In the genomic region with DNA sequence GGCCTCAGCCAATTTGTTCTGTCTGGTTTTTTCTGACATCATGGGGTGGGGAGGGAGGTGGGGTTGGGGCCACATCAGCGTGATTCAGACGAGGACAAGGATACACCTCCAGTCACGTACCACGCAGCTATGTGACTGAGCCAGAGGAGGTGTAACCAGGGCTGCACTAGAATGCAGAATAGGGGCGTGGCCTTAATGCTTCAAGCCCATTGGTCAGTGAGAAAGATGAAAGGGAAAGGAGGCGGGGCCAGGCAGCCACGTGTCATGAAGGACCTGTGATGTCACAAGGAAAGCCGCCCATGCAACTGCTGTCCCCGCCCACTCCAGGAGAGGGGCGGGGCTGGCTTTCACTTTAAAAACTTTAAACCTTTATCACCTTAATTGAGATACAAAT, we compare ENCODE assay signal across 16 cellular contexts. TPM values are rescaled to one million over a fixed set of nuclear protein-coding genes. Genes with fewer than 3 reads are reported as not detected.
A peak's percentile ranks its signal among the peaks of the same experiment; 100 is the strongest.
DNase-seq lines count a peak whose midpoint lies in the region; ATAC-seq, FAIRE-seq and TF ChIP-seq lines count a peak whose summit lies in the region.
"Had no signal": no experiment of that assay in that cellular context is flagged by ENCODE, and none has a peak within 500 bp of the region (broad histone marks: within the 10 kb centered on the region; RNA-seq: fewer than 3 reads in every experiment).

A gene with protein sequence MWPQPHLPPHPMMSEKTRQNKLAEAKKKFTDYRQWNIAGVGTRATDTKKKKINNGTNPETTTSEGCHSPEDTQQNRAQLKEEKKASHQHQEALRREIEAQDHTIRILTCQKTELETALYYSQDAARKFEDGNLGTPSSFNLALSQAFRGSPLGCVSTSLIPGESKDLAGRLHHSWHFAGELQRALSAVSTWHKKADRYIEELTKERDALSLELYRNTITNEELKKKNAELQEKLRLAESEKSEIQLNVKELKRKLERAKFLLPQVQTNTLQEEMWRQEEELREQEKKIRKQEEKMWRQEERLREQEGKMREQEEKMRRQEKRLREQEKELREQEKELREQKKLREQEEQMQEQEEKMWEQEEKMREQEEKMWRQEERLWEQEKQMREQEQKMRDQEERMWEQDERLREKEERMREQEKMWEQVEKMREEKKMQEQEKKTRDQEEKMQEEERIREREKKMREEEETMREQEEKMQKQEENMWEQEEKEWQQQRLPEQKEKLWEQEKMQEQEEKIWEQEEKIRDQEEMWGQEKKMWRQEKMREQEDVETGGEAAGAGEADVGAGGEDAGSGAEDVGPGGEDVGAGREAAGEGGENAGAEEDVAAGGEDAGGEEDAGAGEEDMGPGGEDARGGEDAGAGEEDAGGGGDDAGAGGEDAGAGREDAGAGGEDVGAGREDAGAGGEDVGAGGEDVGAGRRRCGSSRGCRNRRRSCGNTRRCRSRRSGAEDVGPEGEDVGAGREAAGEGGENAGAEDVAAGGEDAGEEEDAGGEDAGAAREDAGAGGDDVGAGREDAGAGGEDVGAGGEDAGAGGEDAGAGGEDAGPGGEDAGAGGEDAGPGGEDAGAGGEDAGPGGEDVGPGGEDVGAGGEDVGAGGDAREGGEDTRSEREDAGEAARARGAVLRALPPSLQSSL (minus strand): TSS at position 137 of the 394 bp plus-strand sequence. CDS start 62 bp downstream, at position 75.

- TF ChIP-seq RAD21 in HepG2 (CRISPR knock-in tag; IDR thresholded peaks at IDR 0.05) (no peak), HCT116 (IDR thresholded peaks at IDR 0.05; ENCODE audit: low read depth) (no peak)

- TF ChIP-seq CTCF in HepG2 (CRISPR knock-in tag; IDR thresholded peaks at IDR 0.05) (no peak), right lobe of liver (IDR thresholded peaks at IDR 0.05) (no peak), HCT116 (IDR thresholded peaks at IDR 0.05 in 2 of 3, conservative IDR thresholded peaks at IDR 0.05 in 1 of 3; ENCODE audit: borderline replicate concordance in 1 of 3, insufficient read depth in 1 of 3, low read depth in 2 of 3, low read length in 2 of 3) (no peak), RWPE1 (conservative IDR thresholded peaks at IDR 0.05; ENCODE audit: low read depth) (no peak), testis (IDR thresholded peaks at IDR 0.05) (no peak), GM10266 (IDR thresholded peaks at IDR 0.05; ENCODE audit: control insufficient read depth, insufficient read depth, low read depth, missing control alignments) (no peak)

- CTCF ChIA-PET in HepG2 (lab: Yijun Ruan, JAX; ENCODE audit: low intra/inter-chr PET ratio, low total read pairs): no interaction called here
- CTCF ChIA-PET in HCT116 (lab: Charles Lee): no interaction called here
- CTCF ChIA-PET in RWPE1 (lab: Yijun Ruan, JAX): no interaction called here

- TF ChIP-seq EP300 in HepG2 (IDR thresholded peaks at IDR 0.05; ENCODE audit: low read depth in 2 of 2, low read length in 2 of 2): no peak
- no peak for TF ChIP-seq EP300 in HepG2 (CRISPR knock-in tag; IDR thresholded peaks at IDR 0.05; ENCODE audit: borderline replicate concordance)

- no peak within 1 kb of the TSS for H3K9ac ChIP-seq in HepG2 (ENCODE audit: insufficient read depth, low read depth, low read length)
- H3K9ac ChIP-seq in HCT116 (ENCODE audit: low read length): no peak within 1 kb of the TSS

- POLR2A ChIA-PET in HepG2 (lab: Yijun Ruan, JAX): no interaction called here
- POLR2A ChIA-PET in HCT116 (lab: Charles Lee): no interaction called here
- POLR2A ChIA-PET in RWPE1 (lab: Yijun Ruan, JAX; ENCODE audit: low non-redundant PET): no interaction called here

- H3K79me2 ChIP-seq in HepG2 (ENCODE audit: insufficient read depth, low read length) (no peaks in the 10 kb centered on the region), HCT116 (ENCODE audit: insufficient read depth, low read length) (no peaks in the 10 kb centered on the region)

- no peak for FAIRE-seq in HepG2 (lab: Jason Lieb, UNC)
- FAIRE-seq: keratinocyte had no signal

- no peak within 1 kb of the TSS for H3K4me3 ChIP-seq in HepG2 (replicated peaks in 1 of 3; ENCODE audit: insufficient read depth in 1 of 3, low read depth in 2 of 3, low read length in 3 of 3)
- no peak within 1 kb of the TSS for H3K4me3 ChIP-seq in right lobe of liver
- no peak within 1 kb of the TSS for H3K4me3 ChIP-seq in HCT116 (replicated peaks in 1 of 2; ENCODE audit: low read depth in 1 of 2, low read length in 2 of 2)
- no peak within 1 kb of the TSS for H3K4me3 ChIP-seq in testis
- H3K4me3 ChIP-seq: coronary artery, HAP-1 had no signal

- in situ Hi-C loops in HepG2 (cut with HindIII; ENCODE audit: extremely low pct_ligation_motif_present, low pct_unique_long_range_greater_than_20kb): no loop called here

- no peaks in the 10 kb centered on the region for H3K9me2 ChIP-seq in HCT116 (ENCODE audit: insufficient read depth)

- H3K27me3 ChIP-seq in HepG2 (ENCODE audit: control insufficient read depth in 1 of 2, insufficient read depth in 2 of 2, low read length in 2 of 2) (peaks cover 0 to 6% of the 10 kb centered on the region in 2 experiments; a peak in 1 of 5 replicates), right lobe of liver (no peaks in the 10 kb centered on the region), HCT116 (ENCODE audit: insufficient read depth, low read length) (peaks cover 10% of the 10 kb centered on the region; the same call in 1 of the 2 replicates), testis (no peaks in the 10 kb centered on the region)

- TF ChIP-seq POLR2A in HepG2 (IDR thresholded peaks at IDR 0.05; ENCODE audit: insufficient read depth in 1 of 2, low read depth in 2 of 2, low read length in 2 of 2) (no peak), right lobe of liver (IDR thresholded peaks at IDR 0.05) (no peak), HCT116 (IDR thresholded peaks at IDR 0.05; ENCODE audit: borderline replicate concordance, extremely low read depth, insufficient read depth, insufficient read length) (no peak), testis (IDR thresholded peaks at IDR 0.05) (no peak)

- RAD21 ChIA-PET in HCT116 (lab: Charles Lee; ENCODE audit: low non-redundant PET in 1 of 2, low total read pairs in 2 of 2, uncharacterized antibody in 2 of 2, unreplicated experiment in 2 of 2): no interaction called here

- no peaks in the 10 kb centered on the region for H3K36me3 ChIP-seq in HepG2 (replicated peaks in 1 of 2; ENCODE audit: control insufficient read depth in 1 of 2, insufficient read depth in 2 of 2, low read length in 2 of 2)
- no peaks in the 10 kb centered on the region for H3K36me3 ChIP-seq in right lobe of liver
- no peaks in the 10 kb centered on the region for H3K36me3 ChIP-seq in HCT116 (ENCODE audit: control insufficient read depth in 1 of 2, insufficient read depth in 2 of 2, low read length in 2 of 2)
- H3K36me3 ChIP-seq in testis (ENCODE audit: low read depth, missing control alignments): no peaks in the 10 kb centered on the region
- H3K36me3 ChIP-seq: HAP-1 had no signal

- H2AFZ ChIP-seq in HepG2 (ENCODE audit: low read length) (no peak within 1 kb of the TSS), HCT116 (ENCODE audit: low read depth, low read length, poor library complexity, severe bottlenecking) (no peak within 1 kb of the TSS)

- intact Hi-C loops in HepG2 (cut with micrococcal nuclease; ENCODE audit: unreplicated experiment): no loop called here
- intact Hi-C loops in right lobe of liver (cut with DNase I): no loop called here
- intact Hi-C loops in HCT116 (cut with micrococcal nuclease): no loop called here
- intact Hi-C loops in testis (cut with DNase I; ENCODE audit: low total_unique reads): no loop called here

- BruUV-seq in HepG2 (replicated peaks; lab: Mats Ljungman, UMichigan): no TSS peak
- no TSS peak for BruUV-seq in HCT116 (replicated peaks; lab: Mats Ljungman, UMichigan)

- 41% methylated on average over 10 of the region's 10 CpGs for WGBS in HepG2 (ENCODE audit: low lambda C conversion rate)
- 64% methylated on average over 10 of the region's 10 CpGs for WGBS in right lobe of liver (ENCODE audit: insufficient coverage, low coverage, low lambda C conversion rate, missing lambda C conversion rate)
- 64 to 75% methylated on average over 10 of the region's 10 CpGs for WGBS in testis, 2 donors

- DNase-seq in HepG2 (ENCODE audit: low spot score) (no peak), right lobe of liver (no peak), HCT116 (ENCODE audit: low read depth, low spot score) (peak; percentile 77), RWPE1 (ENCODE audit: low spot score) (peak; percentile 19), testis (peak; percentile 74), NCI-H187 (lab: John Stamatoyannopoulos, UW) (no peak), GM10266 (ENCODE audit: extremely low spot score) (no peak), NCI-H1105 treated with DMSO at 0.1 percent for 48 hours (lab: John Stamatoyannopoulos, UW) (no peak)
- DNase-seq: mesenchymal stem cell, NCI-H2227 treated with DMSO at 0.1 percent for 48 hours had no signal

- ATAC-seq in HepG2 (peak; percentile 34), right lobe of liver (no peak), HCT116 (peak; percentile 81)

- H3K4me2 ChIP-seq in HepG2 (ENCODE audit: low read depth, low read length) (peak within 1 kb of the TSS; percentile 23; the same call in 1 of the 2 replicates), HCT116 (ENCODE audit: low read length) (peak within 1 kb of the TSS; percentile 29; the same call in 1 of the 2 replicates)

- H3K4me1 ChIP-seq in HepG2 (ENCODE audit: insufficient read depth, low read length) (peaks cover 15% of the 10 kb centered on the region), right lobe of liver (no peaks in the 10 kb centered on the region), HCT116 (ENCODE audit: control insufficient read depth in 1 of 2, insufficient read depth in 2 of 2, low read length in 2 of 2) (no peaks in the 10 kb centered on the region; a peak in 1 of 4 replicates), testis (no peaks in the 10 kb centered on the region)
- H3K4me1 ChIP-seq: HAP-1 had no signal

- H4K20me1 ChIP-seq in HepG2 (ENCODE audit: insufficient read depth, low read length) (no peaks in the 10 kb centered on the region), HCT116 (ENCODE audit: insufficient read depth) (no peaks in the 10 kb centered on the region)

- no peaks in the 10 kb centered on the region for H3K9me3 ChIP-seq in HepG2 (ENCODE audit: low read length)
- no peaks in the 10 kb centered on the region for H3K9me3 ChIP-seq in right lobe of liver
- H3K9me3 ChIP-seq in HCT116 (ENCODE audit: control insufficient read depth in 1 of 2, insufficient read depth in 1 of 2, low read depth in 1 of 2, low read length in 2 of 2): no peaks in the 10 kb centered on the region
- H3K9me3 ChIP-seq in testis: no peaks in the 10 kb centered on the region
- H3K9me3 ChIP-seq: HAP-1 had no signal

- H3K27ac ChIP-seq in HepG2 (ENCODE audit: extremely low read length, insufficient read depth, low read length) (no peak within 1 kb of the TSS), right lobe of liver (no peak within 1 kb of the TSS), HCT116 (ENCODE audit: low read depth, low read length) (no peak within 1 kb of the TSS), RWPE1 (no peak within 1 kb of the TSS), testis (no peak within 1 kb of the TSS)
- H3K27ac ChIP-seq: C4-2B, coronary artery, epithelial cell of prostate had no signal

RNA-seq across cellular contexts. Expression of the gene that starts here (rescaled TPM):
- not detected in 2 replicates for total RNA-seq in HepG2 (2016; rRNA removed; fragmentation: Illumina TruSeq; extraction: Trizol)
- not detected in 2 replicates for total RNA-seq in HepG2 (2016; cell fraction: cytosol; rRNA removed; fragmentation: Illumina TruSeq; extraction: Trizol; ENCODE audit: low read depth)
- not detected in 2 replicates for total RNA-seq in HepG2 (2016; cell fraction: insoluble cytoplasmic fraction; rRNA removed; fragmentation: Illumina TruSeq; extraction: Trizol)
- total RNA-seq in HepG2 (2016; cell fraction: membrane; rRNA removed; fragmentation: Illumina TruSeq; extraction: Trizol): not detected in 2 replicates
- total RNA-seq in HepG2 (2016; cell fraction: nucleus; rRNA removed; fragmentation: Illumina TruSeq; extraction: Trizol): not detected in 2 replicates
- polyA plus RNA-seq in HepG2 (2011; rRNA removed): not detected in 2 replicates
- polyA plus RNA-seq in HepG2 (2011; cell fraction: cytosol; rRNA removed): not detected in 2 replicates
- not detected in 2 replicates for polyA plus RNA-seq in HepG2 (2011; cell fraction: nucleus; rRNA removed)
- not detected in 2 replicates for polyA plus RNA-seq in HepG2 (2012)
- not detected in 2 replicates for polyA plus RNA-seq in HepG2 (2016; cell fraction: cytosol; fragmentation: Illumina TruSeq; extraction: Trizol; ENCODE audit: low read depth)
- polyA plus RNA-seq in HepG2 (2016; cell fraction: insoluble cytoplasmic fraction; fragmentation: Illumina TruSeq; extraction: Trizol; ENCODE audit: low read depth): not detected in 2 replicates
- not detected in 2 replicates for polyA plus RNA-seq in HepG2 (2016; cell fraction: membrane; fragmentation: Illumina TruSeq; extraction: Trizol; ENCODE audit: low read depth)
- not detected in 2 replicates for polyA plus RNA-seq in HepG2 (2016; cell fraction: nucleus; fragmentation: Illumina TruSeq; extraction: Trizol; ENCODE audit: insufficient read depth, low read depth)
- not detected in 2 replicates for polyA minus RNA-seq in HepG2 (2011; rRNA and poly(A)+ RNA removed; ENCODE audit: low replicate concordance)
- polyA minus RNA-seq in HepG2 (2011; cell fraction: cytosol; rRNA and poly(A)+ RNA removed): not detected in 2 replicates
- not detected in 2 replicates for polyA minus RNA-seq in HepG2 (2011; cell fraction: nucleus; rRNA and poly(A)+ RNA removed)
- not detected for total RNA-seq in right lobe of liver
- total RNA-seq in HCT116 (2021; ENCODE audit: unreplicated experiment): not detected
- 0.02 and 0.05 TPM in 2 replicates for polyA plus RNA-seq in HCT116 (2012)
- total RNA-seq in testis: 10 to 100 TPM in 1 of 2 donors, 1 to 10 TPM in 1; 4.2 to 14.6 TPM
- polyA plus RNA-seq in testis (ENCODE audit: insufficient read depth, low read depth, low replicate concordance): 32.0 TPM
- polyA plus RNA-seq: keratinocyte, neural cell had no signal

Comparison
In these comparisons a context has a peak if more than half of its experiments do, and no peak if none do; other contexts are left out.
1. RNA of the gene that starts here (polyA plus RNA-seq): 32.0 TPM in testis (single experiment); not detected in HepG2; every median in the first group is over 10 times any median in the second.
2. Peak in ATAC-seq and H3K4me2 ChIP-seq in HepG2; RNA of the gene not detected or under 1 TPM.
3. Peak in DNase-seq, ATAC-seq and H3K4me2 ChIP-seq in HCT116; RNA of the gene not detected or under 1 TPM.
4. DNase-seq: peak in RWPE1 (single experiment) and testis (single experiment); none in HepG2 (single experiment), right lobe of liver (0 of 3), NCI-H187 (0 of 2), GM10266 (single experiment) and NCI-H1105 treated with DMSO at 0.1 percent for 48 hours (single experiment).